8 cellular contexts compared by ENCODE assay signal in genomic region chr7:2403014-2403717, GRCh38. TPM values are rescaled to one million over a fixed set of nuclear protein-coding genes. Genes with fewer than 3 reads are reported as not detected.
A peak's percentile ranks its signal among the peaks of the same experiment; 100 is the strongest.
DNase-seq lines count a peak whose midpoint lies in the region; ATAC-seq and TF ChIP-seq lines count a peak whose summit lies in the region.

Gene CHST12 (plus strand): TSS chr7:2403611. CDS start chr7:2432640, 29,029 bp downstream.

- H3K4me1 Mint-ChIP-seq in activated naive CD8-positive, alpha-beta T cell treated with anti-CD3 and anti-CD28 coated beads, Interleukin-2, amount 50 U/mL, for 24 hours: peaks cover 47% of the 10 kb centered on the region
- H3K4me1 Mint-ChIP-seq in osteocyte (ENCODE audit: unreplicated experiment): peaks cover 41% of the 10 kb centered on the region

- H3K36me3 ChIP-seq in testis (ENCODE audit: low read depth, missing control alignments): no peaks in the 10 kb centered on the region

- no peaks in the 10 kb centered on the region for H3K9me3 Mint-ChIP-seq in activated naive CD8-positive, alpha-beta T cell treated with anti-CD3 and anti-CD28 coated beads, Interleukin-2, amount 50 U/mL, for 24 hours
- no peaks in the 10 kb centered on the region for H3K9me3 Mint-ChIP-seq in osteocyte (ENCODE audit: unreplicated experiment)

- H3K27ac Mint-ChIP-seq in activated naive CD8-positive, alpha-beta T cell treated with anti-CD3 and anti-CD28 coated beads, Interleukin-2, amount 50 U/mL, for 24 hours: peak within 1 kb of the TSS; percentile 82
- peak within 1 kb of the TSS; percentile 59 for H3K27ac Mint-ChIP-seq in osteocyte (ENCODE audit: unreplicated experiment)

- peak; percentile 100 for DNase-seq in GM03348 (ENCODE audit: low spot score)
- DNase-seq in NCI-H1105 treated with DMSO at 0.1 percent for 48 hours (lab: John Stamatoyannopoulos, UW): peak; percentile 88
- DNase-seq in SW480 (ENCODE audit: low spot score): peak; percentile 93
- peak; percentile 96 for DNase-seq in activated naive CD8-positive, alpha-beta T cell treated with anti-CD3 and anti-CD28 coated beads, Interleukin-2, amount 50 U/mL, for 24 hours
- peak; percentile 97 for DNase-seq in Right ventricle myocardium inferior (ENCODE audit: missing footprints)
- DNase-seq in osteocyte (ENCODE audit: extremely low spot score, unreplicated experiment): peak; percentile 98
- peak; percentile 97 for DNase-seq in testis

- H3K4me1 ChIP-seq in testis: peaks cover 47% of the 10 kb centered on the region

- H3K9me3 ChIP-seq in testis: no peaks in the 10 kb centered on the region

- TF ChIP-seq POLR2A in testis (IDR thresholded peaks at IDR 0.05): no peak

- no peaks in the 10 kb centered on the region for H3K36me3 Mint-ChIP-seq in activated naive CD8-positive, alpha-beta T cell treated with anti-CD3 and anti-CD28 coated beads, Interleukin-2, amount 50 U/mL, for 24 hours (ENCODE audit: low read depth)
- H3K36me3 Mint-ChIP-seq in osteocyte (ENCODE audit: unreplicated experiment): peaks cover 4% of the 10 kb centered on the region

- no peak for TF ChIP-seq CTCF in osteocyte (IDR thresholded peaks at IDR 0.05)
- no peak for TF ChIP-seq CTCF in testis (IDR thresholded peaks at IDR 0.05)

- H3K27me3 Mint-ChIP-seq in activated naive CD8-positive, alpha-beta T cell treated with anti-CD3 and anti-CD28 coated beads, Interleukin-2, amount 50 U/mL, for 24 hours: no peaks in the 10 kb centered on the region
- peaks cover 2% of the 10 kb centered on the region for H3K27me3 Mint-ChIP-seq in osteocyte (ENCODE audit: unreplicated experiment)

- intact Hi-C loops in Right ventricle myocardium inferior (cut with DNase I) (no loop called here), testis (cut with DNase I; ENCODE audit: low total_unique reads) (no loop called here)

- H3K4me3 ChIP-seq in testis: peak within 1 kb of the TSS; percentile 88 to 92

- H3K4me3 Mint-ChIP-seq in activated naive CD8-positive, alpha-beta T cell treated with anti-CD3 and anti-CD28 coated beads, Interleukin-2, amount 50 U/mL, for 24 hours: peak within 1 kb of the TSS; percentile 80
- peak within 1 kb of the TSS; percentile 83 for H3K4me3 Mint-ChIP-seq in osteocyte (ENCODE audit: unreplicated experiment)

- H3K27ac ChIP-seq in testis: peak within 1 kb of the TSS; percentile 83 to 86

- WGBS in testis, 2 donors: 1 to 3% methylated on average over 11 to 74 of the region's 89 CpGs

- no peaks in the 10 kb centered on the region for H3K27me3 ChIP-seq in testis

- ATAC-seq in HG02588 (IDR thresholded peaks at IDR 0.05; ENCODE audit: unreplicated experiment) (peak; percentile 48), Right ventricle myocardium inferior (peak; percentile 91)
- ATAC-seq in activated naive CD8-positive, alpha-beta T cell treated with anti-CD3 and anti-CD28 coated beads, Interleukin-2, amount 50 U/mL, for 24 hours: peak; percentile 58

RNA-seq across cellular contexts. Expression of gene CHST12, which starts in this region (rescaled TPM):
- total RNA-seq in Right ventricle myocardium inferior (13.5 TPM), osteocyte (28.0 and 30.2 TPM in 2 replicates), testis (10 to 100 TPM; 42.0 to 42.1 TPM)
- 15.3 TPM for polyA plus RNA-seq in testis (ENCODE audit: insufficient read depth, low read depth, low replicate concordance)

Comparison
In these comparisons a context has a peak if more than half of its experiments do, and no peak if none do; other contexts are left out.
1. Peak in every context shown above with its lines: DNase-seq, ATAC-seq, H3K4me3 ChIP-seq and H3K27ac ChIP-seq.